ENCODE assay signal across 10 cellular contexts in genomic region chr3:184716652-184717607, GRCh38. TPM values are rescaled to one million over a fixed set of nuclear protein-coding genes. Genes with fewer than 3 reads are reported as not detected.
DNase-seq lines count a peak whose midpoint lies in the region; TF ChIP-seq lines count a peak whose summit lies in the region.
"Had no signal": no experiment of that assay in that cellular context is flagged by ENCODE, and none has a peak within 500 bp of the region (broad histone marks: within the 10 kb centered on the region; RNA-seq: fewer than 3 reads in every experiment).

No MANE protein-coding gene starts in this region.

- BruUV-seq in OCI-LY7 (replicated peaks; lab: Mats Ljungman, UMichigan) = no TSS peak

- no peak overlapping the region for H2AFZ ChIP-seq in OCI-LY7 (ENCODE audit: low read length)

- CTCF ChIA-PET in OCI-LY7 (lab: Charles Lee; ENCODE audit: unreplicated experiment) = no interaction called here

- DNase-seq in ELR (ENCODE audit: low read depth) = peak; percentile 47
- peak; percentile 95 for DNase-seq in NCI-H510A treated with DMSO at 0.1 percent for 48 hours (lab: John Stamatoyannopoulos, UW)
- peak; percentile 69 for DNase-seq in fibroblast of mammary gland (ENCODE audit: low read depth)
- DNase-seq in progenitor cell of endocrine pancreas (ENCODE audit: low spot score, unreplicated experiment) = no peak
- no peak for DNase-seq in GM13977 (ENCODE audit: low spot score)
- DNase-seq in OCI-LY7 (ENCODE audit: low spot score) = no peak
- no peak for DNase-seq in SKM-1 (lab: John Stamatoyannopoulos, UW; ENCODE audit: unreplicated experiment)
- DNase-seq in activated T-helper 2 cell treated with anti-CD3 and anti-CD28 coated beads, Interferon-gamma antibody, Interleukin-2, Interleukin-4, amounts not matched to agents 10 μg/mL and 5 μg/mL and 100 μg/mL, durations not matched to agents 14 hours and 24 hours and 36 hours (ENCODE audit: low spot score) = no peak

- H3K4me1 ChIP-seq in OCI-LY7 (ENCODE audit: insufficient read depth, low read length, poor library complexity, severe bottlenecking) = peaks cover 7% of the 10 kb centered on the region

- H3K27ac Mint-ChIP-seq in progenitor cell of endocrine pancreas = peak overlapping the region; percentile 60
- no peak overlapping the region for H3K27ac Mint-ChIP-seq in activated T-helper 2 cell treated with anti-CD3 and anti-CD28 coated beads, Interferon-gamma antibody, Interleukin-2, Interleukin-4, amounts not matched to agents 10 μg/mL and 5 μg/mL and 100 μg/mL, durations not matched to agents 14 hours and 24 hours and 36 hours

- no peak overlapping the region for H3K27ac ChIP-seq in OCI-LY7 (ENCODE audit: low read depth, low read length, poor library complexity, severe bottlenecking)

- POLR2A ChIA-PET in OCI-LY7 (lab: Charles Lee) = no interaction called here

- H3K4me3 Mint-ChIP-seq in progenitor cell of endocrine pancreas (ENCODE audit: low read depth) = no peak overlapping the region
- H3K4me3 Mint-ChIP-seq in activated T-helper 2 cell treated with anti-CD3 and anti-CD28 coated beads, Interferon-gamma antibody, Interleukin-2, Interleukin-4, amounts not matched to agents 10 μg/mL and 5 μg/mL and 100 μg/mL, durations not matched to agents 14 hours and 24 hours and 36 hours (ENCODE audit: low read depth) = no peak overlapping the region

- intact Hi-C loops in OCI-LY7 (cut with micrococcal nuclease; ENCODE audit: unreplicated experiment) = no loop called here
- intact Hi-C loops in activated T-helper 2 cell treated with anti-CD3 and anti-CD28 coated beads, Interferon-gamma antibody, Interleukin-2, Interleukin-4, amounts not matched to agents 10 μg/mL and 5 μg/mL and 100 μg/mL, durations not matched to agents 14 hours and 24 hours and 36 hours (cut with micrococcal nuclease) = no loop called here

- no peak overlapping the region for H3K4me2 ChIP-seq in OCI-LY7 (ENCODE audit: low read length)

- no peaks in the 10 kb centered on the region for H3K79me2 ChIP-seq in OCI-LY7 (ENCODE audit: insufficient read depth, low read depth, low read length)

- in situ Hi-C loops in GM13977 (cut with MboI; ENCODE audit: low pct_unique_long_range_greater_than_20kb, low sequenced_read_pairs, unreplicated experiment) = no loop called here

- H3K36me3 ChIP-seq in OCI-LY7 (ENCODE audit: insufficient read depth, low read length) = no peaks in the 10 kb centered on the region
- H3K36me3 ChIP-seq: HAP-1 had no signal

- H3K4me1 Mint-ChIP-seq in progenitor cell of endocrine pancreas (ENCODE audit: low read depth) = peaks cover 16% of the 10 kb centered on the region
- H3K4me1 Mint-ChIP-seq in activated T-helper 2 cell treated with anti-CD3 and anti-CD28 coated beads, Interferon-gamma antibody, Interleukin-2, Interleukin-4, amounts not matched to agents 10 μg/mL and 5 μg/mL and 100 μg/mL, durations not matched to agents 14 hours and 24 hours and 36 hours (ENCODE audit: low read depth) = peaks cover 9% of the 10 kb centered on the region

- H3K9me3 ChIP-seq in OCI-LY7 (ENCODE audit: low read length) = no peaks in the 10 kb centered on the region
- H3K9me3 ChIP-seq: body of pancreas, HAP-1 had no signal

- H3K27me3 Mint-ChIP-seq in progenitor cell of endocrine pancreas = no peaks in the 10 kb centered on the region
- peaks cover 17% of the 10 kb centered on the region for H3K27me3 Mint-ChIP-seq in activated T-helper 2 cell treated with anti-CD3 and anti-CD28 coated beads, Interferon-gamma antibody, Interleukin-2, Interleukin-4, amounts not matched to agents 10 μg/mL and 5 μg/mL and 100 μg/mL, durations not matched to agents 14 hours and 24 hours and 36 hours (ENCODE audit: low read depth)

- H3K9me3 Mint-ChIP-seq in progenitor cell of endocrine pancreas (ENCODE audit: low read depth) = no peaks in the 10 kb centered on the region
- H3K9me3 Mint-ChIP-seq in activated T-helper 2 cell treated with anti-CD3 and anti-CD28 coated beads, Interferon-gamma antibody, Interleukin-2, Interleukin-4, amounts not matched to agents 10 μg/mL and 5 μg/mL and 100 μg/mL, durations not matched to agents 14 hours and 24 hours and 36 hours = no peaks in the 10 kb centered on the region

- H3K4me3 ChIP-seq in fibroblast of mammary gland (ENCODE audit: control insufficient read depth, low read depth, low read length) (no peak overlapping the region), OCI-LY7 (ENCODE audit: low read depth, low read length, poor library complexity, severe bottlenecking) (no peak overlapping the region)
- H3K4me3 ChIP-seq: body of pancreas, HAP-1 had no signal

- no peaks in the 10 kb centered on the region for H3K36me3 Mint-ChIP-seq in progenitor cell of endocrine pancreas (ENCODE audit: insufficient read depth)
- H3K36me3 Mint-ChIP-seq in activated T-helper 2 cell treated with anti-CD3 and anti-CD28 coated beads, Interferon-gamma antibody, Interleukin-2, Interleukin-4, amounts not matched to agents 10 μg/mL and 5 μg/mL and 100 μg/mL, durations not matched to agents 14 hours and 24 hours and 36 hours (ENCODE audit: low read depth) = no peaks in the 10 kb centered on the region

- TF ChIP-seq CTCF in fibroblast of mammary gland (conservative IDR thresholded peaks at IDR 0.05; ENCODE audit: control insufficient read depth, insufficient read depth, low read depth, low read length) (no peak), progenitor cell of endocrine pancreas (IDR thresholded peaks at IDR 0.05; ENCODE audit: unreplicated experiment) (no peak), GM13977 (IDR thresholded peaks at IDR 0.05; ENCODE audit: extremely low read depth, insufficient read depth, missing control alignments) (no peak), OCI-LY7 (conservative IDR thresholded peaks at IDR 0.05; ENCODE audit: low read length) (no peak)

- H3K9me2 ChIP-seq in OCI-LY7 (ENCODE audit: insufficient read depth, low read length) = no peaks in the 10 kb centered on the region

- H4K20me1 ChIP-seq in OCI-LY7 (ENCODE audit: insufficient read depth, low read length) = no peaks in the 10 kb centered on the region

RNA-seq across cellular contexts. Expression of gene MAGEF1, which starts 5.1 kb away (rescaled TPM):
- total RNA-seq in progenitor cell of endocrine pancreas (60.1 and 62.7 TPM in 2 replicates), OCI-LY7 (2022) (45.0 and 47.8 TPM in 2 replicates)
- 29.2 and 33.2 TPM in 2 replicates for total RNA-seq in OCI-LY7 (2014; rRNA removed; shearing (Covaris generic))
- 15.9 and 16.0 TPM in 2 replicates for total RNA-seq in activated T-helper 2 cell treated with anti-CD3 and anti-CD28 coated beads, Interferon-gamma antibody, Interleukin-2, Interleukin-4, amounts not matched to agents 10 μg/mL and 5 μg/mL and 100 μg/mL, durations not matched to agents 14 hours and 24 hours and 36 hours

Comparison
In these comparisons a context has a peak if more than half of its experiments do, and no peak if none do; other contexts are left out.
1. DNase-seq: peak in ELR (single experiment), NCI-H510A treated with DMSO at 0.1 percent for 48 hours (single experiment) and fibroblast of mammary gland (single experiment); none in progenitor cell of endocrine pancreas (single experiment), GM13977 (single experiment), OCI-LY7 (single experiment), SKM-1 (single experiment) and activated T-helper 2 cell treated with anti-CD3 and anti-CD28 coated beads, Interferon-gamma antibody, Interleukin-2, Interleukin-4, amounts not matched to agents 10 μg/mL and 5 μg/mL and 100 μg/mL, durations not matched to agents 14 hours and 24 hours and 36 hours (single experiment).